Comparison of ENCODE assay signal across 1 cellular context in the genomic region with DNA sequence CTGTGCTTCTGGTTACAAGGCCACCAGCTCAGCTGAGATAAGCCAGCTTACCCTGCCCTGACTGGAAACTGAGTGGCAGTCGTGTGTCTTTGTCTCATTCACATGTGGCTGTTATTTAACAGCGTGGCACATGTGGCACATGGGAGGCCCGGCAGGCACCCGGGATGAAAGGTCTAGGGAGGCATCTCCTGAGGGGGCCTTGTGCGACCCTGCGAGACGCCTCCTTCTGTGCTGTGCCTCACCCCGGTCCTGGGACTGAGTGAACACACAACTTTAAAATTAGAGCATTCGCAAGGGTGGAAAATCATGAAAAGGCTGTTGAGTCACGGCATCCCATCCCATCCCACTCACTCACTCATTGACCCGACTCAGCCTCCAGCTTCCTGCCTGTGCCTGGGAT.
TF ChIP-seq lines count a peak whose summit lies in the region.

No MANE protein-coding gene starts in this region.

TF ChIP-seq in IMR-90, 13 proteins besides CTCF, POLR2A, EP300 and RAD21:
- TF ChIP-seq RCOR1 (IDR thresholded peaks at IDR 0.05; ENCODE audit: insufficient replicate concordance, low read length) (no peak), SMC3 (IDR thresholded peaks at IDR 0.05; ENCODE audit: low read depth, low read length) (no peak), BHLHE40 (IDR thresholded peaks at IDR 0.05; ENCODE audit: low read depth, low read length) (no peak), CHD1 (IDR thresholded peaks at IDR 0.05; ENCODE audit: low read depth, low read length) (no peak), FOS (IDR thresholded peaks at IDR 0.05; ENCODE audit: low read depth, low read length) (no peak), RFX5 (IDR thresholded peaks at IDR 0.05; ENCODE audit: low read depth, low read length) (no peak), MXI1 (IDR thresholded peaks at IDR 0.05; ENCODE audit: borderline replicate concordance, low read depth, low read length) (no peak), MAFK (IDR thresholded peaks at IDR 0.05; ENCODE audit: low read depth, low read length) (no peak), CEBPB (IDR thresholded peaks at IDR 0.05; ENCODE audit: low read depth, low read length) (no peak)
- TF ChIP-seq, protein P1, sequence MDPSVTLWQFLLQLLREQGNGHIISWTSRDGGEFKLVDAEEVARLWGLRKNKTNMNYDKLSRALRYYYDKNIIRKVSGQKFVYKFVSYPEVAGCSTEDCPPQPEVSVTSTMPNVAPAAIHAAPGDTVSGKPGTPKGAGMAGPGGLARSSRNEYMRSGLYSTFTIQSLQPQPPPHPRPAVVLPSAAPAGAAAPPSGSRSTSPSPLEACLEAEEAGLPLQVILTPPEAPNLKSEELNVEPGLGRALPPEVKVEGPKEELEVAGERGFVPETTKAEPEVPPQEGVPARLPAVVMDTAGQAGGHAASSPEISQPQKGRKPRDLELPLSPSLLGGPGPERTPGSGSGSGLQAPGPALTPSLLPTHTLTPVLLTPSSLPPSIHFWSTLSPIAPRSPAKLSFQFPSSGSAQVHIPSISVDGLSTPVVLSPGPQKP (IDR thresholded peaks at IDR 0.05; ENCODE audit: borderline replicate concordance, low read depth, low read length) = no peak
